Comparison of ENCODE assay signal across 14 cellular contexts in the genomic region with DNA sequence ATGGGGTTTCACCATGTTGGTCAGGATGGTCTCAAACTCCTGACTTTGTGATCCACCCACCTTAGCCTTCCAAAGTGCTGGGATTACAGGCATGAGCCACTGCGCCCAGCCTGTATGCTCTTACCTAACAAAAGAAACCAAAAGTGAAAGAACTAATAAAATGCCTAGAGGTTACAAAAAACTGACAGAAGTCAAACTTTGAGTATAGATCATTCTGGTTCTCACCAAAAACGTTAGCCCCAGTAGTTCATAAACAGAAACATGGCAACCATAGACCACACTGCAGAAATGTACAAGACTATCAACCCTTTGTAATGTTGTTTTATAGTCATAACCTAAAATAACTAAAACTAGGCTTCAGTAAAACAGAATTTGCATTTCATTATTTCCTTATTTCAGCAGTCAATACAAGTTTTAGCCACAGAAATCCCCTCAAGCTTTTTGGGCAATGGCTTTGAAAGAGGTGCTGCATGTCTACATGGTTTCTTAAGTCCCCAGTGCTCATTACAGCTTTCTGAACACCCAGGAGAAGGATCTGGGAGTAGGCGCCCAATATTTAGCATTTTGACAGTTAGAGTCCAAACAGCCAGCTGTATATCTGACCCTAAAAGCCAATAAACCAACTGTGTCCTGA.
DNase-seq lines count a peak whose midpoint lies in the region; ATAC-seq and TF ChIP-seq lines count a peak whose summit lies in the region.
"Had no signal": no experiment of that assay in that cellular context is flagged by ENCODE, and none has a peak within 500 bp of the region (broad histone marks: within the 10 kb centered on the region; RNA-seq: fewer than 3 reads in every experiment).

No MANE protein-coding gene starts in this region.

- CTCF ChIA-PET in CD4-positive, alpha-beta T cell (lab: Charles Lee): no interaction called here

- H3K36me3 Mint-ChIP-seq in glutamatergic neuron (ENCODE audit: unreplicated experiment): no peaks in the 10 kb centered on the region
- no peaks in the 10 kb centered on the region for H3K36me3 Mint-ChIP-seq in CD4-positive, alpha-beta T cell (ENCODE audit: low read depth)

- ATAC-seq in GM18873 (IDR thresholded peaks at IDR 0.05; ENCODE audit: low FRiP score, unreplicated experiment) (peak; percentile 67), GM21619 (IDR thresholded peaks at IDR 0.05; ENCODE audit: unreplicated experiment) (peak; percentile 73), HG03103 (IDR thresholded peaks at IDR 0.05; ENCODE audit: low read depth, unreplicated experiment) (peak; percentile 40)
- ATAC-seq in CD4-positive, alpha-beta T cell (ENCODE audit: poor library complexity): no peak
- ATAC-seq: PC-3 had no signal

- no peaks in the 10 kb centered on the region for H3K9me3 Mint-ChIP-seq in glutamatergic neuron (ENCODE audit: unreplicated experiment)
- H3K9me3 Mint-ChIP-seq in CD4-positive, alpha-beta T cell: no peaks in the 10 kb centered on the region
- H3K9me3 Mint-ChIP-seq: activated T-cell treated with anti-CD3 and anti-CD28 coated beads, Interleukin-2, amount 50 U/mL, for 24 hours had no signal

- peak overlapping the region; percentile 29 for H3K27ac Mint-ChIP-seq in glutamatergic neuron (ENCODE audit: unreplicated experiment)
- no peak overlapping the region for H3K27ac Mint-ChIP-seq in CD4-positive, alpha-beta T cell
- H3K27ac Mint-ChIP-seq: activated T-cell treated with anti-CD3 and anti-CD28 coated beads, Interleukin-2, amount 50 U/mL, for 24 hours had no signal

- H3K27me3 ChIP-seq in CD4-positive, alpha-beta T cell (ENCODE audit: control insufficient read depth, insufficient read depth, low read length): no peaks in the 10 kb centered on the region

- TF ChIP-seq CTCF in glutamatergic neuron (IDR thresholded peaks at IDR 0.05; ENCODE audit: partially characterized antibody, unreplicated experiment): no peak
- TF ChIP-seq CTCF in CD4-positive, alpha-beta T cell (IDR thresholded peaks at IDR 0.05): no peak

- intact Hi-C loops in CD4-positive, alpha-beta T cell (cut with DNase I, micrococcal nuclease): no loop called here

- no peak for DNase-seq in glutamatergic neuron
- DNase-seq in NCI-H526 treated with DMSO at 0.1 percent for 48 hours (lab: John Stamatoyannopoulos, UW): no peak
- no peak for DNase-seq in germinal center (ENCODE audit: low spot score)
- DNase-seq in CD4-positive, alpha-beta T cell: no peak
- DNase-seq in GM19240 (ENCODE audit: insufficient read length, low spot score): no peak
- DNase-seq: activated CD4-positive, CD25-positive, alpha-beta regulatory T cell treated with anti-CD3 and anti-CD28 coated beads, Interleukin-2, amount 50 U/mL, for 72 hours; activated T-cell treated with anti-CD3 and anti-CD28 coated beads, Interleukin-2, amount 50 U/mL, for 24 hours; aorta; DMS79; NCI-H226; PC-3 had no signal

- no peaks in the 10 kb centered on the region for H3K9me3 ChIP-seq in CD4-positive, alpha-beta T cell (ENCODE audit: control insufficient read depth, low read length)

- peaks cover 21% of the 10 kb centered on the region for H3K4me1 Mint-ChIP-seq in glutamatergic neuron (ENCODE audit: low read depth, unreplicated experiment)
- H3K4me1 Mint-ChIP-seq in CD4-positive, alpha-beta T cell (ENCODE audit: low read depth): no peaks in the 10 kb centered on the region

- POLR2A ChIA-PET in CD4-positive, alpha-beta T cell (lab: Charles Lee): no interaction called here

- no peaks in the 10 kb centered on the region for H3K27me3 Mint-ChIP-seq in glutamatergic neuron (ENCODE audit: unreplicated experiment)
- peaks cover 6% of the 10 kb centered on the region for H3K27me3 Mint-ChIP-seq in CD4-positive, alpha-beta T cell

- no peak overlapping the region for H3K27ac ChIP-seq in CD4-positive, alpha-beta T cell (ENCODE audit: low read depth, low read length)

- no peak overlapping the region for H3K4me3 Mint-ChIP-seq in glutamatergic neuron (ENCODE audit: unreplicated experiment)
- no peak overlapping the region for H3K4me3 Mint-ChIP-seq in CD4-positive, alpha-beta T cell
- H3K4me3 Mint-ChIP-seq: activated T-cell treated with anti-CD3 and anti-CD28 coated beads, Interleukin-2, amount 50 U/mL, for 24 hours had no signal
